8 cellular contexts compared by ENCODE assay signal in genomic region chr14:59483819-59484610, GRCh38. TPM values are rescaled to one million over a fixed set of nuclear protein-coding genes. Genes with fewer than 3 reads are reported as not detected.
DNase-seq lines count a peak whose midpoint lies in the region; ATAC-seq and TF ChIP-seq lines count a peak whose summit lies in the region.

TSS of gene JKAMP (plus strand) at chr14:59484517. CDS start at chr14:59484590, 73 bp downstream.
TSS of gene L3HYPDH (minus strand) at chr14:59484408. CDS start at chr14:59484316, 92 bp downstream.

- peak within 1 kb of the TSS; percentile 88 for H3K27ac Mint-ChIP-seq in activated naive CD8-positive, alpha-beta T cell treated with anti-CD3 and anti-CD28 coated beads, Interleukin-2, amount 50 U/mL, for 24 hours

- H2AK5ac ChIP-seq in trophoblast cell (ENCODE audit: low read length): no peak within 1 kb of the TSS

- H3K4me1 Mint-ChIP-seq in activated naive CD8-positive, alpha-beta T cell treated with anti-CD3 and anti-CD28 coated beads, Interleukin-2, amount 50 U/mL, for 24 hours: peaks cover 54% of the 10 kb centered on the region

- ATAC-seq in HG02798 (IDR thresholded peaks at IDR 0.05; ENCODE audit: poor library complexity, unreplicated experiment) (peak; percentile 92), Right ventricle myocardium superior (ENCODE audit: poor library complexity) (peak; percentile 97)
- ATAC-seq in activated naive CD8-positive, alpha-beta T cell treated with anti-CD3 and anti-CD28 coated beads, Interleukin-2, amount 50 U/mL, for 24 hours: peak; percentile 97

- H3K9me3 Mint-ChIP-seq in activated naive CD8-positive, alpha-beta T cell treated with anti-CD3 and anti-CD28 coated beads, Interleukin-2, amount 50 U/mL, for 24 hours: no peaks in the 10 kb centered on the region

- in situ Hi-C loops in transverse colon (cut with MboI; ENCODE audit: low pct_ligation_motif_present in 1 of 4, low pct_unique_long_range_greater_than_20kb in 1 of 4, low sequenced_read_pairs in 3 of 4): no loop called here

- H2AFZ ChIP-seq in trophoblast cell (ENCODE audit: insufficient read depth, low read length, poor library complexity): peak within 1 kb of the TSS; percentile 94

- H3K4me3 ChIP-seq in GM12875 (ENCODE audit: low read depth, low read length) (peak within 1 kb of the TSS; percentile 88), trophoblast cell (ENCODE audit: low read depth, low read length) (peak within 1 kb of the TSS; percentile 92), transverse colon (peak within 1 kb of the TSS; percentile 69 to 85 (median 81))

- H2BK5ac ChIP-seq in trophoblast cell (ENCODE audit: low read depth, low read length, poor library complexity): peak within 1 kb of the TSS; percentile 74

- H3K27ac ChIP-seq in trophoblast cell (ENCODE audit: low read depth, low read length) (peak within 1 kb of the TSS; percentile 91), transverse colon (peak within 1 kb of the TSS; percentile 93 to 98 (median 96))

- H4K8ac ChIP-seq in trophoblast cell (ENCODE audit: low read depth, low read length): peak within 1 kb of the TSS; percentile 92

- peaks cover 8% of the 10 kb centered on the region for H3K79me2 ChIP-seq in trophoblast cell (ENCODE audit: control insufficient read depth, insufficient read depth, low read length, poor library complexity)

- no peaks in the 10 kb centered on the region for H3K27me3 Mint-ChIP-seq in activated naive CD8-positive, alpha-beta T cell treated with anti-CD3 and anti-CD28 coated beads, Interleukin-2, amount 50 U/mL, for 24 hours

- H3K18ac ChIP-seq in trophoblast cell (ENCODE audit: low read length): peak within 1 kb of the TSS; percentile 80

- H2BK12ac ChIP-seq in trophoblast cell (ENCODE audit: low read length): no peak within 1 kb of the TSS

- peaks cover 14% of the 10 kb centered on the region for H3K36me3 Mint-ChIP-seq in activated naive CD8-positive, alpha-beta T cell treated with anti-CD3 and anti-CD28 coated beads, Interleukin-2, amount 50 U/mL, for 24 hours (ENCODE audit: low read depth)

- H3K27me3 ChIP-seq in trophoblast cell (ENCODE audit: insufficient read depth, low read length) (no peaks in the 10 kb centered on the region), transverse colon (no peaks in the 10 kb centered on the region)

- H3K4me1 ChIP-seq in trophoblast cell (ENCODE audit: control insufficient read depth in 1 of 2, insufficient read depth in 2 of 2, low read length in 2 of 2): peaks cover 0 to 9% of the 10 kb centered on the region in 2 experiments
- H3K4me1 ChIP-seq in transverse colon: peaks cover 24 to 75% (median 39%) of the 10 kb centered on the region in 4 donors

- peaks cover 0 to 2% of the 10 kb centered on the region in 2 experiments for H3K36me3 ChIP-seq in trophoblast cell (ENCODE audit: control insufficient read depth in 1 of 2, insufficient read depth in 2 of 2, low read length in 2 of 2)
- H3K36me3 ChIP-seq in transverse colon: peaks cover 0 to 11% (median 3%) of the 10 kb centered on the region in 4 donors

- peaks cover 11% of the 10 kb centered on the region for H3K79me1 ChIP-seq in trophoblast cell (ENCODE audit: low read length)

- TF ChIP-seq CTCF in GM12875 (IDR thresholded peaks at IDR 0.05; ENCODE audit: borderline replicate concordance, insufficient read depth, low read depth, low read length) (peak; percentile 45; the same call in 1 of the 2 replicates), transverse colon (IDR thresholded peaks at IDR 0.05) (peak; percentile 57 to 79 (median 58))

- H3K9me3 ChIP-seq in trophoblast cell (ENCODE audit: insufficient read depth, low read depth, low read length) (no peaks in the 10 kb centered on the region), transverse colon (no peaks in the 10 kb centered on the region)

- H3K4me3 Mint-ChIP-seq in activated naive CD8-positive, alpha-beta T cell treated with anti-CD3 and anti-CD28 coated beads, Interleukin-2, amount 50 U/mL, for 24 hours: peak within 1 kb of the TSS; percentile 90

- H3K9ac ChIP-seq in trophoblast cell (ENCODE audit: low read length): peak within 1 kb of the TSS; percentile 91

- peak within 1 kb of the TSS; percentile 77 for H2BK120ac ChIP-seq in trophoblast cell (ENCODE audit: insufficient read depth, low read length, poor library complexity)

- peak within 1 kb of the TSS; percentile 81 for H4K12ac ChIP-seq in trophoblast cell (ENCODE audit: low read depth, low read length)

- no CpG with 5 or more reads among the region's 89 CpGs for WGBS in trophoblast cell (ENCODE audit: extremely low coverage, insufficient coverage, insufficient read length)
- WGBS in transverse colon (ENCODE audit: low coverage in 1 of 2), 2 donors: 1% methylated on average over 58 of the region's 89 CpGs; no CpG with 5 or more reads in 1 of the 2 donors

- TF ChIP-seq POLR2A in transverse colon (IDR thresholded peaks at IDR 0.05): peak; percentile 83

- peak within 1 kb of the TSS; percentile 82 for H3K4me2 ChIP-seq in trophoblast cell (ENCODE audit: low read length)

- no peak for TF ChIP-seq EP300 in transverse colon (IDR thresholded peaks at IDR 0.05; ENCODE audit: low read depth)

- peak within 1 kb of the TSS; percentile 88 for H3K14ac ChIP-seq in trophoblast cell (ENCODE audit: low read length)

- intact Hi-C loops in Right ventricle myocardium superior (cut with DNase I) (no loop called here), transverse colon (cut with DNase I; ENCODE audit: low total_unique reads) (no loop called here)

- peak within 1 kb of the TSS; percentile 55 for H3K23ac ChIP-seq in trophoblast cell (ENCODE audit: low read length)

- peak within 1 kb of the TSS; percentile 39 for H3K4ac ChIP-seq in trophoblast cell (ENCODE audit: low read depth, low read length)

- peak; percentile 48 for DNase-seq in NCI-H1417 treated with DMSO at 0.1 percent for 48 hours (lab: John Stamatoyannopoulos, UW)
- DNase-seq in SW480 (ENCODE audit: low spot score): peak; percentile 88
- peak; percentile 98 for DNase-seq in activated naive CD8-positive, alpha-beta T cell treated with anti-CD3 and anti-CD28 coated beads, Interleukin-2, amount 50 U/mL, for 24 hours
- peak; percentile 99 for DNase-seq in Right ventricle myocardium superior
- DNase-seq in trophoblast cell: peak; percentile 97 to 98
- DNase-seq in transverse colon: peak; percentile 98

- peak within 1 kb of the TSS; percentile 76 for H4K91ac ChIP-seq in trophoblast cell (ENCODE audit: low read depth, low read length)

RNA-seq across cellular contexts. Expression of gene JKAMP, which starts in this region (rescaled TPM):
- total RNA-seq in Right ventricle myocardium superior: 22.3 TPM
- 47.1 and 47.7 TPM in 2 replicates for polyA plus RNA-seq in trophoblast cell (2013)
- total RNA-seq in transverse colon: 10 to 100 TPM; 12.9 to 66.8 (median 36.0) TPM

RNA-seq across cellular contexts. Expression of gene L3HYPDH, which starts in this region (rescaled TPM):
- total RNA-seq in Right ventricle myocardium superior (9.1 TPM), transverse colon (100 to 1,000 TPM in 1 of 4 donors, 10 to 100 TPM in 3; 16.1 to 125 (median 37.6) TPM)
- 6.1 and 6.3 TPM in 2 replicates for polyA plus RNA-seq in trophoblast cell (2013)

Comparison
In these comparisons a context has a peak if more than half of its experiments do, and no peak if none do; other contexts are left out.
1. Peak in every context shown above with its lines: DNase-seq, ATAC-seq, H3K4me3 ChIP-seq and H3K27ac ChIP-seq.
2. DNase-seq: peak in every context shown above with its lines; median percentile 99 in Right ventricle myocardium superior; 98 in activated naive CD8-positive, alpha-beta T cell treated with anti-CD3 and anti-CD28 coated beads, Interleukin-2, amount 50 U/mL, for 24 hours; 98 in transverse colon; 98 in trophoblast cell; 88 in SW480; 48 in NCI-H1417 treated with DMSO at 0.1 percent for 48 hours.